In the genomic region with DNA sequence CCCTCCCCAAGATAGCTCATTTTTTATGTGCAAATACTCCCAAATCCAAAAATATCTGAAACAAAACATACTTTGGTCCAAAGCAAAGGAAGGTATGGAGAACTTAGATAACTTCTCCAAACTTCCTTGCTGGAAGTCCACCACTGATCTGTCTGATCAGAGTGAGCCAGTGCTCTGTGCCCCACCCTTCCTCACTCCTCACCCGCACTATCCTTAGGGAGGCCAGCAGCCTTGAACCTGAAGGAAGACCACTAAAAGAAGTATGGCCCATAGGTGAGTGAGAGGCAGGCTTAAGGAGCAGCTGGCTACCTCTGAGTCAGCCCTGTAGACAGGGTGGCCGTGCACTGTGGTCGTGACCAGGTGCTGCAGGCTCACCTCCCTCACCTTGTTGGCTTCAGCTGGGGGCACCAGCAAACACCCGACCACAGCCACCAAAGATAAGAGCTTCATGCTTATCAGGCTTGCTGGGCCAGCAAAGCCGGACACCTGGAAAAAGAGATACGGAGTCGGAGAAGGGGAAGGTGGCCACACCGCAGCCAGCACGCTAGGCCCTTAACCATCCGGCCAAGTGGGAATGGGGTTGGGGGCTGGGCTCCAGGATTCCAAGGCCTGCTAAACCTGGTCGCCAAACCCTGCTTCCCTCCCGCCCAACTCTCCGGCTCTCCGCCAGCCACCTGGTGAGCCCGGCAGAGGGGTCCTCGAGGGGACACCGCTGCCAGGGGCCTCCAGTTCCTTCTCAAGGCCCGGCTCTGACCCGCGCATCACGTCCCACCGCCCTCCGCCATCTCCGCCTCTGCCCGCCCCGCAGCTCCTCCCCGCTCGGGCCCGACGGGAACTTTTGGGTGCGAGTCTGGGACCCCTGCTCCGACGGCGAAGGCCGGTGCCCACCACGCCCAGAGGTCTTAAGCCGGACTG, we compare ENCODE assay signal across 1 cellular context.
TF ChIP-seq lines count a peak whose summit lies in the region.

No MANE protein-coding gene starts in this region.

TF ChIP-seq in GM23338, 12 proteins besides CTCF, POLR2A, EP300 and RAD21:
- no peak for TF ChIP-seq ZNF331 (CRISPR knock-in tag; IDR thresholded peaks at IDR 0.05; ENCODE audit: low read depth)
- no peak for TF ChIP-seq NANOG (IDR thresholded peaks at IDR 0.05; ENCODE audit: borderline replicate concordance)
- no peak for TF ChIP-seq POLR2AphosphoS5 (IDR thresholded peaks at IDR 0.05; ENCODE audit: low read depth)
- TF ChIP-seq CREB1 (CRISPR knock-in tag; IDR thresholded peaks at IDR 0.05; ENCODE audit: low read depth), result no peak
- no peak for TF ChIP-seq ETS1 (IDR thresholded peaks at IDR 0.05)
- TF ChIP-seq, protein P1, sequence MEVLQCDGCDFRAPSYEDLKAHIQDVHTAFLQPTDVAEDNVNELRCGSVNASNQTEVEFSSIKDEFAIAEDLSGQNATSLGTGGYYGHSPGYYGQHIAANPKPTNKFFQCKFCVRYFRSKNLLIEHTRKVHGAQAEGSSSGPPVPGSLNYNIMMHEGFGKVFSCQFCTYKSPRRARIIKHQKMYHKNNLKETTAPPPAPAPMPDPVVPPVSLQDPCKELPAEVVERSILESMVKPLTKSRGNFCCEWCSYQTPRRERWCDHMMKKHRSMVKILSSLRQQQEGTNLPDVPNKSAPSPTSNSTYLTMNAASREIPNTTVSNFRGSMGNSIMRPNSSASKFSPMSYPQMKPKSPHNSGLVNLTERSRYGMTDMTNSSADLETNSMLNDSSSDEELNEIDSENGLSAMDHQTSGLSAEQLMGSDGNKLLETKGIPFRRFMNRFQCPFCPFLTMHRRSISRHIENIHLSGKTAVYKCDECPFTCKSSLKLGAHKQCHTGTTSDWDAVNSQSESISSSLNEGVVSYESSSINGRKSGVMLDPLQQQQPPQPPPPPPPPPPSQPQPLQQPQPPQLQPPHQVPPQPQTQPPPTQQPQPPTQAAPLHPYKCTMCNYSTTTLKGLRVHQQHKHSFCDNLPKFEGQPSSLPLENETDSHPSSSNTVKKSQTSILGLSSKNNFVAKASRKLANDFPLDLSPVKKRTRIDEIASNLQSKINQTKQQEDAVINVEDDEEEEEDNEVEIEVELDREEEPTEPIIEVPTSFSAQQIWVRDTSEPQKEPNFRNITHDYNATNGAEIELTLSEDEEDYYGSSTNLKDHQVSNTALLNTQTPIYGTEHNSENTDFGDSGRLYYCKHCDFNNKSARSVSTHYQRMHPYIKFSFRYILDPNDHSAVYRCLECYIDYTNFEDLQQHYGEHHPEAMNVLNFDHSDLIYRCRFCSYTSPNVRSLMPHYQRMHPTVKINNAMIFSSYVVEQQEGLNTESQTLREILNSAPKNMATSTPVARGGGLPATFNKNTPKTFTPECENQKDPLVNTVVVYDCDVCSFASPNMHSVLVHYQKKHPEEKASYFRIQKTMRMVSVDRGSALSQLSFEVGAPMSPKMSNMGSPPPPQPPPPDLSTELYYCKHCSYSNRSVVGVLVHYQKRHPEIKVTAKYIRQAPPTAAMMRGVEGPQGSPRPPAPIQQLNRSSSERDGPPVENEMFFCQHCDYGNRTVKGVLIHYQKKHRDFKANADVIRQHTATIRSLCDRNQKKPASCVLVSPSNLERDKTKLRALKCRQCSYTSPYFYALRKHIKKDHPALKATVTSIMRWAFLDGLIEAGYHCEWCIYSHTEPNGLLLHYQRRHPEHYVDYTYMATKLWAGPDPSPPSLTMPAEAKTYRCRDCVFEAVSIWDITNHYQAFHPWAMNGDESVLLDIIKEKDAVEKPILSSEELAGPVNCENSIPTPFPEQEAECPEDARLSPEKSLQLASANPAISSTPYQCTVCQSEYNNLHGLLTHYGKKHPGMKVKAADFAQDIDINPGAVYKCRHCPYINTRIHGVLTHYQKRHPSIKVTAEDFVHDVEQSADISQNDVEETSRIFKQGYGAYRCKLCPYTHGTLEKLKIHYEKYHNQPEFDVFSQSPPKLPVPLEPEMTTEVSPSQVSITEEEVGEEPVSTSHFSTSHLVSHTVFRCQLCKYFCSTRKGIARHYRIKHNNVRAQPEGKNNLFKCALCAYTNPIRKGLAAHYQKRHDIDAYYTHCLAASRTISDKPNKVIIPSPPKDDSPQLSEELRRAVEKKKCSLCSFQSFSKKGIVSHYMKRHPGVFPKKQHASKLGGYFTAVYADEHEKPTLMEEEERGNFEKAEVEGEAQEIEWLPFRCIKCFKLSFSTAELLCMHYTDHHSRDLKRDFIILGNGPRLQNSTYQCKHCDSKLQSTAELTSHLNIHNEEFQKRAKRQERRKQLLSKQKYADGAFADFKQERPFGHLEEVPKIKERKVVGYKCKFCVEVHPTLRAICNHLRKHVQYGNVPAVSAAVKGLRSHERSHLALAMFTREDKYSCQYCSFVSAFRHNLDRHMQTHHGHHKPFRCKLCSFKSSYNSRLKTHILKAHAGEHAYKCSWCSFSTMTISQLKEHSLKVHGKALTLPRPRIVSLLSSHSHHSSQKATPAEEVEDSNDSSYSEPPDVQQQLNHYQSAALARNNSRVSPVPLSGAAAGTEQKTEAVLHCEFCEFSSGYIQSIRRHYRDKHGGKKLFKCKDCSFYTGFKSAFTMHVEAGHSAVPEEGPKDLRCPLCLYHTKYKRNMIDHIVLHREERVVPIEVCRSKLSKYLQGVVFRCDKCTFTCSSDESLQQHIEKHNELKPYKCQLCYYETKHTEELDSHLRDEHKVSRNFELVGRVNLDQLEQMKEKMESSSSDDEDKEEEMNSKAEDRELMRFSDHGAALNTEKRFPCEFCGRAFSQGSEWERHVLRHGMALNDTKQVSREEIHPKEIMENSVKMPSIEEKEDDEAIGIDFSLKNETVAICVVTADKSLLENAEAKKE (CRISPR knock-in tag; IDR thresholded peaks at IDR 0.05), result no peak
- no peak for TF ChIP-seq REST (IDR thresholded peaks at IDR 0.05; ENCODE audit: unreplicated experiment)
